ENCODE assay signal across 10 cellular contexts in the genomic region with DNA sequence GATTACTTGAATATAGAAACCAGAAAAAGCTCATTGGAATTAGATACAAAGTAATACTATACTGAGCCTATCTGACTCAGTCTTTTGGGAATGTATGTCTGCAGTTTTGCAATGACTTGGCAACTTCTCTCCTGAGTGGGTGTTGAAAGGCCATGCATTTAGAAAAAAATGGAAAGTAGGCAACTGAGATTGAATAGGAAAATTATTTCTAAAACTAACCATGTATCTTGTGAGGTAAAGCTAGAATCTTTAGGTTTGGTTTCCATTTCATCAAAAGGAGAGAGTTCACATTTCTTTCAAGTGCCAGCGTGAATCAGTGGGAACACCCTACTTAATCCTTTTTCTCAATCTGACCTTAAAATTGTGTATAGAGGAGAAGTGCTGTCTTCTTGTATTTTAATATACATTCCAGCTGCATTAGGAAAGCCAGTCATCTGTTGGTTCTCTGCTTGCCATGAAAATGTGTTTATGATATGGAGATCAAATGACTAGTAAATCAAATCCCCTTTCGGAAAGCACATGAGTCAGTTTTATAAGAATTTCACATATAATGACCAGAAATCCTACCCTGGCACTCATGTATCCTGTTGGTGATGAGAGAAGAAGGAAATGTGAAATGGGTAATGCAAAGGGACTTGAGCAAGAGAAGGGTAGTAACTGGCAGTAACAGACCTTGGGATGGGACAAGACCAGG. TPM values are rescaled to one million over a fixed set of nuclear protein-coding genes. Genes with fewer than 3 reads are reported as not detected.
DNase-seq lines count a peak whose midpoint lies in the region; ATAC-seq, FAIRE-seq and TF ChIP-seq lines count a peak whose summit lies in the region.
"Had no signal": no experiment of that assay in that cellular context is flagged by ENCODE, and none has a peak within 500 bp of the region (broad histone marks: within the 10 kb centered on the region; RNA-seq: fewer than 3 reads in every experiment).

No MANE protein-coding gene starts in this region.

- H3K4me1 ChIP-seq in colonic mucosa, result no peaks in the 10 kb centered on the region
- H3K4me1 ChIP-seq in muscle layer of duodenum (ENCODE audit: control insufficient read depth in 1 of 2, insufficient read depth in 2 of 2, low read length in 2 of 2), result no peaks in the 10 kb centered on the region
- no peaks in the 10 kb centered on the region for H3K4me1 ChIP-seq in HAP-1

- H3K27ac ChIP-seq in colonic mucosa (peak overlapping the region; percentile 3), muscle layer of duodenum (ENCODE audit: low read length) (peak overlapping the region; percentile 57)

- no peak overlapping the region for H3K4me3 ChIP-seq in colonic mucosa
- H3K4me3 ChIP-seq in muscle layer of duodenum (ENCODE audit: low read depth in 1 of 2, low read length in 2 of 2), result no peak overlapping the region
- H3K4me3 ChIP-seq in HAP-1, result no peak overlapping the region

- no peak for FAIRE-seq in HTR-8/SVneo (lab: Jason Lieb, UNC)

- no peak for TF ChIP-seq CTCF in colonic mucosa (IDR thresholded peaks at IDR 0.05)

- H3K9me3 ChIP-seq in colonic mucosa, result no peaks in the 10 kb centered on the region
- no peaks in the 10 kb centered on the region for H3K9me3 ChIP-seq in muscle layer of duodenum (ENCODE audit: control insufficient read depth in 1 of 2, low read length in 2 of 2)
- no peaks in the 10 kb centered on the region for H3K9me3 ChIP-seq in HAP-1

- ATAC-seq in GM18511 (IDR thresholded peaks at IDR 0.05; ENCODE audit: unreplicated experiment), result no peak

- in situ Hi-C loops in HAP-1 (cut with MboI; ENCODE audit: low sequenced_read_pairs), result no loop called here

- intact Hi-C loops in colonic mucosa (cut with DNase I), result no loop called here

- H3K9ac ChIP-seq in colonic mucosa (ENCODE audit: low read depth in 2 of 2, low read length in 2 of 2), result no peak overlapping the region

- DNase-seq in AG08395 (ENCODE audit: low spot score) (peak; percentile 87), HTR-8/SVneo (ENCODE audit: insufficient read length, low spot score) (peak; percentile 56), colonic mucosa (no peak), NOMO-1 (lab: John Stamatoyannopoulos, UW; ENCODE audit: unreplicated experiment in 2 of 2) (no peak), SHP77 treated with DMSO at 0.1 percent for 48 hours (lab: John Stamatoyannopoulos, UW) (no peak), HAP-1 (ENCODE audit: low spot score in 2 of 2) (no peak)
- DNase-seq: activated CD8-positive, alpha-beta memory T cell treated with anti-CD3 and anti-CD28 coated beads, Interleukin-2, amount 50 U/mL, for 4 hours; NCI-H2081 had no signal

- no peaks in the 10 kb centered on the region for H3K27me3 ChIP-seq in colonic mucosa
- H3K27me3 ChIP-seq in muscle layer of duodenum (ENCODE audit: low read depth, low read length), result no peaks in the 10 kb centered on the region
- no peaks in the 10 kb centered on the region for H3K27me3 ChIP-seq in HAP-1 (ENCODE audit: low read depth)

- H3K36me3 ChIP-seq in colonic mucosa (peaks cover 20% of the 10 kb centered on the region), muscle layer of duodenum (ENCODE audit: control insufficient read depth in 1 of 2, insufficient read depth in 2 of 2, low read length in 2 of 2) (peaks cover 42 to 58% of the 10 kb centered on the region in 2 donors), HAP-1 (replicated peaks) (peaks cover 66% of the 10 kb centered on the region)

RNA-seq across cellular contexts. Expression of a gene that starts 30.4 kb away (rescaled TPM):
- 10 to 100 TPM; 27.6 to 31.3 TPM for total RNA-seq in colonic mucosa

RNA-seq across cellular contexts. Expression of a gene that starts 55.9 kb away (rescaled TPM):
- 10 to 100 TPM; 60.3 to 97.0 TPM for total RNA-seq in colonic mucosa

RNA-seq across cellular contexts. Expression of a gene that starts 56.2 kb away (rescaled TPM):
- 100 to 1,000 TPM; 117 to 122 TPM for total RNA-seq in colonic mucosa

Comparison
In these comparisons a context has a peak if more than half of its experiments do, and no peak if none do; other contexts are left out.
1. DNase-seq: peak in AG08395 (single experiment) and HTR-8/SVneo (single experiment); none in colonic mucosa (single experiment), NOMO-1 (0 of 2), SHP77 treated with DMSO at 0.1 percent for 48 hours (single experiment) and HAP-1 (0 of 2).